1 cellular context compared by ENCODE assay signal in the genomic region with DNA sequence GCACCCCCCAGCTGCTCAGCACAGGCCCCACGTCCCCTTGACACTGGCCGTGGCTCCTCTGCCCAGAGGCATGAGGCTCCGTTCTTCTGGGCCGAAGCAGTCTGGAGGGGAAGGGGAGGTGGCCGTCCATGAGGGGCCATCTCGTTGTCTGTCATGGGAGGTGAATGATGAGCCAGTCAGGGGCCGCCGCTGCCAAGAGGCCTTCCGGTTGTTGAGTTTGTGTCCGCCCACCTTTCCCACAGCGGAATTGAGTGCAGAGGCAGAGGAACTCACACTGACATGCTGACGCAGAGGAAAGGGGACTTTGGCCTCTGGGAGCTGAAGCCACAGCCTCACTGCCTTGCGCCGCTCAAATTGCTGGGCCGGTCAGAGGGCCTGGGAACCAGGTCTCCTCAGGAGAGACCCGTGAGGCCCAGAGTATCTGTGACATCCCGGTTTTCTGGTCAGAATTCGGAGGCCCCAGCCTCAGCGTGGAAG.
A peak's percentile ranks its signal among the peaks of the same experiment; 100 is the strongest.
TF ChIP-seq lines count a peak whose summit lies in the region.

No MANE protein-coding gene starts in this region.

TF ChIP-seq in HepG2, 621 proteins besides CTCF, POLR2A, EP300 and RAD21 (continued from another document and continues in another):
- TF ChIP-seq, protein P1, sequence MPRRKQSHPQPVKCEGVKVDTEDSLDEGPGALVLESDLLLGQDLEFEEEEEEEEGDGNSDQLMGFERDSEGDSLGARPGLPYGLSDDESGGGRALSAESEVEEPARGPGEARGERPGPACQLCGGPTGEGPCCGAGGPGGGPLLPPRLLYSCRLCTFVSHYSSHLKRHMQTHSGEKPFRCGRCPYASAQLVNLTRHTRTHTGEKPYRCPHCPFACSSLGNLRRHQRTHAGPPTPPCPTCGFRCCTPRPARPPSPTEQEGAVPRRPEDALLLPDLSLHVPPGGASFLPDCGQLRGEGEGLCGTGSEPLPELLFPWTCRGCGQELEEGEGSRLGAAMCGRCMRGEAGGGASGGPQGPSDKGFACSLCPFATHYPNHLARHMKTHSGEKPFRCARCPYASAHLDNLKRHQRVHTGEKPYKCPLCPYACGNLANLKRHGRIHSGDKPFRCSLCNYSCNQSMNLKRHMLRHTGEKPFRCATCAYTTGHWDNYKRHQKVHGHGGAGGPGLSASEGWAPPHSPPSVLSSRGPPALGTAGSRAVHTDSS (CRISPR knock-in tag; conservative IDR thresholded peaks at IDR 0.05) = no peak
- peak; percentile 49; the same call in 1 of the 2 replicates for TF ChIP-seq FOXA3 (CRISPR knock-in tag; IDR thresholded peaks at IDR 0.05)
- TF ChIP-seq SP140L (CRISPR knock-in tag; IDR thresholded peaks at IDR 0.05; ENCODE audit: borderline replicate concordance) = 0 out of 2 replicates have a peak, but pooled peaks have one; percentile 30
- no peak; the same call in 1 of the 2 replicates for TF ChIP-seq KLF15 (CRISPR knock-in tag; IDR thresholded peaks at IDR 0.05; ENCODE audit: borderline replicate concordance)
- TF ChIP-seq KAT8 (CRISPR knock-in tag; IDR thresholded peaks at IDR 0.05) = peak; percentile 84
- TF ChIP-seq ERF (CRISPR knock-in tag; IDR thresholded peaks at IDR 0.05) = peak; percentile 71; the same call in 1 of the 2 replicates
- peak; percentile 46; the same call in 1 of the 2 replicates for TF ChIP-seq CREM (IDR thresholded peaks at IDR 0.05)
- TF ChIP-seq CREM (CRISPR knock-in tag; IDR thresholded peaks at IDR 0.05) = no peak
- TF ChIP-seq RNF2 (conservative IDR thresholded peaks at IDR 0.05; ENCODE audit: low read depth) = 0 out of 2 replicates have a peak, but pooled peaks have one; percentile 37
- TF ChIP-seq SRY (CRISPR knock-in tag; IDR thresholded peaks at IDR 0.05) = no peak
- TF ChIP-seq, protein P2, sequence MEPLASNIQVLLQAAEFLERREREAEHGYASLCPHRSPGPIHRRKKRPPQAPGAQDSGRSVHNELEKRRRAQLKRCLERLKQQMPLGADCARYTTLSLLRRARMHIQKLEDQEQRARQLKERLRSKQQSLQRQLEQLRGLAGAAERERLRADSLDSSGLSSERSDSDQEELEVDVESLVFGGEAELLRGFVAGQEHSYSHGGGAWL (CRISPR knock-in tag; IDR thresholded peaks at IDR 0.05) = 0 out of 2 replicates have a peak, but pooled peaks have one; percentile 24
- TF ChIP-seq, protein P3, sequence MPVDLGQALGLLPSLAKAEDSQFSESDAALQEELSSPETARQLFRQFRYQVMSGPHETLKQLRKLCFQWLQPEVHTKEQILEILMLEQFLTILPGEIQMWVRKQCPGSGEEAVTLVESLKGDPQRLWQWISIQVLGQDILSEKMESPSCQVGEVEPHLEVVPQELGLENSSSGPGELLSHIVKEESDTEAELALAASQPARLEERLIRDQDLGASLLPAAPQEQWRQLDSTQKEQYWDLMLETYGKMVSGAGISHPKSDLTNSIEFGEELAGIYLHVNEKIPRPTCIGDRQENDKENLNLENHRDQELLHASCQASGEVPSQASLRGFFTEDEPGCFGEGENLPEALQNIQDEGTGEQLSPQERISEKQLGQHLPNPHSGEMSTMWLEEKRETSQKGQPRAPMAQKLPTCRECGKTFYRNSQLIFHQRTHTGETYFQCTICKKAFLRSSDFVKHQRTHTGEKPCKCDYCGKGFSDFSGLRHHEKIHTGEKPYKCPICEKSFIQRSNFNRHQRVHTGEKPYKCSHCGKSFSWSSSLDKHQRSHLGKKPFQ (CRISPR knock-in tag; IDR thresholded peaks at IDR 0.05; ENCODE audit: insufficient replicate concordance) = no peak
- TF ChIP-seq ZFY (CRISPR knock-in tag; IDR thresholded peaks at IDR 0.05) = peak; percentile 88
- no peak for TF ChIP-seq NR1H2 (CRISPR knock-in tag; IDR thresholded peaks at IDR 0.05; ENCODE audit: borderline replicate concordance, low read depth)
- TF ChIP-seq NFIC (IDR thresholded peaks at IDR 0.05; ENCODE audit: low read length) = no peak
- TF ChIP-seq ARNTL (CRISPR knock-in tag; IDR thresholded peaks at IDR 0.05) = no peak
- 0 out of 2 replicates have a peak, but pooled peaks have one; percentile 79 for TF ChIP-seq ZNF547 (CRISPR knock-in tag; IDR thresholded peaks at IDR 0.05)
- TF ChIP-seq, protein P4, sequence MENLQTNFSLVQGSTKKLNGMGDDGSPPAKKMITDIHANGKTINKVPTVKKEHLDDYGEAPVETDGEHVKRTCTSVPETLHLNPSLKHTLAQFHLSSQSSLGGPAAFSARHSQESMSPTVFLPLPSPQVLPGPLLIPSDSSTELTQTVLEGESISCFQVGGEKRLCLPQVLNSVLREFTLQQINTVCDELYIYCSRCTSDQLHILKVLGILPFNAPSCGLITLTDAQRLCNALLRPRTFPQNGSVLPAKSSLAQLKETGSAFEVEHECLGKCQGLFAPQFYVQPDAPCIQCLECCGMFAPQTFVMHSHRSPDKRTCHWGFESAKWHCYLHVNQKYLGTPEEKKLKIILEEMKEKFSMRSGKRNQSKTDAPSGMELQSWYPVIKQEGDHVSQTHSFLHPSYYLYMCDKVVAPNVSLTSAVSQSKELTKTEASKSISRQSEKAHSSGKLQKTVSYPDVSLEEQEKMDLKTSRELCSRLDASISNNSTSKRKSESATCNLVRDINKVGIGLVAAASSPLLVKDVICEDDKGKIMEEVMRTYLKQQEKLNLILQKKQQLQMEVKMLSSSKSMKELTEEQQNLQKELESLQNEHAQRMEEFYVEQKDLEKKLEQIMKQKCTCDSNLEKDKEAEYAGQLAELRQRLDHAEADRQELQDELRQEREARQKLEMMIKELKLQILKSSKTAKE (CRISPR knock-in tag; IDR thresholded peaks at IDR 0.05; ENCODE audit: borderline replicate concordance) = no peak
- TF ChIP-seq, protein P5, sequence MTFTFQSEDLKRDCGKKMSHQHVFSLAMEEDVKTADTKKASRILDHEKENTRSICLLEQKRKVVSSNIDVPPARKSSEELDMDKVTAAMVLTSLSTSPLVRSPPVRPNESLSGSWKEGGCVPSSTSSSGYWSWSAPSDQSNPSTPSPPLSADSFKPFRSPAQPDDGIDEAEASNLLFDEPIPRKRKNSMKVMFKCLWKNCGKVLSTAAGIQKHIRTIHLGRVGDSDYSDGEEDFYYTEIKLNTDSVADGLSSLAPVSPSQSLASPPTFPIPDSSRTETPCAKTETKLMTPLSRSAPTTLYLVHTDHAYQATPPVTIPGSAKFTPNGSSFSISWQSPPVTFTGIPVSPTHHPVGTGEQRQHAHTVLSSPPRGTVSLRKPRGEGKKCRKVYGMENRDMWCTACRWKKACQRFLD (CRISPR knock-in tag; IDR thresholded peaks at IDR 0.05; ENCODE audit: borderline replicate concordance) = no peak
- TF ChIP-seq, protein P6, sequence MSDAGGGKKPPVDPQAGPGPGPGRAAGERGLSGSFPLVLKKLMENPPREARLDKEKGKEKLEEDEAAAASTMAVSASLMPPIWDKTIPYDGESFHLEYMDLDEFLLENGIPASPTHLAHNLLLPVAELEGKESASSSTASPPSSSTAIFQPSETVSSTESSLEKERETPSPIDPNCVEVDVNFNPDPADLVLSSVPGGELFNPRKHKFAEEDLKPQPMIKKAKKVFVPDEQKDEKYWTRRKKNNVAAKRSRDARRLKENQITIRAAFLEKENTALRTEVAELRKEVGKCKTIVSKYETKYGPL (CRISPR knock-in tag; IDR thresholded peaks at IDR 0.05) = no peak
- TF ChIP-seq, protein P7, sequence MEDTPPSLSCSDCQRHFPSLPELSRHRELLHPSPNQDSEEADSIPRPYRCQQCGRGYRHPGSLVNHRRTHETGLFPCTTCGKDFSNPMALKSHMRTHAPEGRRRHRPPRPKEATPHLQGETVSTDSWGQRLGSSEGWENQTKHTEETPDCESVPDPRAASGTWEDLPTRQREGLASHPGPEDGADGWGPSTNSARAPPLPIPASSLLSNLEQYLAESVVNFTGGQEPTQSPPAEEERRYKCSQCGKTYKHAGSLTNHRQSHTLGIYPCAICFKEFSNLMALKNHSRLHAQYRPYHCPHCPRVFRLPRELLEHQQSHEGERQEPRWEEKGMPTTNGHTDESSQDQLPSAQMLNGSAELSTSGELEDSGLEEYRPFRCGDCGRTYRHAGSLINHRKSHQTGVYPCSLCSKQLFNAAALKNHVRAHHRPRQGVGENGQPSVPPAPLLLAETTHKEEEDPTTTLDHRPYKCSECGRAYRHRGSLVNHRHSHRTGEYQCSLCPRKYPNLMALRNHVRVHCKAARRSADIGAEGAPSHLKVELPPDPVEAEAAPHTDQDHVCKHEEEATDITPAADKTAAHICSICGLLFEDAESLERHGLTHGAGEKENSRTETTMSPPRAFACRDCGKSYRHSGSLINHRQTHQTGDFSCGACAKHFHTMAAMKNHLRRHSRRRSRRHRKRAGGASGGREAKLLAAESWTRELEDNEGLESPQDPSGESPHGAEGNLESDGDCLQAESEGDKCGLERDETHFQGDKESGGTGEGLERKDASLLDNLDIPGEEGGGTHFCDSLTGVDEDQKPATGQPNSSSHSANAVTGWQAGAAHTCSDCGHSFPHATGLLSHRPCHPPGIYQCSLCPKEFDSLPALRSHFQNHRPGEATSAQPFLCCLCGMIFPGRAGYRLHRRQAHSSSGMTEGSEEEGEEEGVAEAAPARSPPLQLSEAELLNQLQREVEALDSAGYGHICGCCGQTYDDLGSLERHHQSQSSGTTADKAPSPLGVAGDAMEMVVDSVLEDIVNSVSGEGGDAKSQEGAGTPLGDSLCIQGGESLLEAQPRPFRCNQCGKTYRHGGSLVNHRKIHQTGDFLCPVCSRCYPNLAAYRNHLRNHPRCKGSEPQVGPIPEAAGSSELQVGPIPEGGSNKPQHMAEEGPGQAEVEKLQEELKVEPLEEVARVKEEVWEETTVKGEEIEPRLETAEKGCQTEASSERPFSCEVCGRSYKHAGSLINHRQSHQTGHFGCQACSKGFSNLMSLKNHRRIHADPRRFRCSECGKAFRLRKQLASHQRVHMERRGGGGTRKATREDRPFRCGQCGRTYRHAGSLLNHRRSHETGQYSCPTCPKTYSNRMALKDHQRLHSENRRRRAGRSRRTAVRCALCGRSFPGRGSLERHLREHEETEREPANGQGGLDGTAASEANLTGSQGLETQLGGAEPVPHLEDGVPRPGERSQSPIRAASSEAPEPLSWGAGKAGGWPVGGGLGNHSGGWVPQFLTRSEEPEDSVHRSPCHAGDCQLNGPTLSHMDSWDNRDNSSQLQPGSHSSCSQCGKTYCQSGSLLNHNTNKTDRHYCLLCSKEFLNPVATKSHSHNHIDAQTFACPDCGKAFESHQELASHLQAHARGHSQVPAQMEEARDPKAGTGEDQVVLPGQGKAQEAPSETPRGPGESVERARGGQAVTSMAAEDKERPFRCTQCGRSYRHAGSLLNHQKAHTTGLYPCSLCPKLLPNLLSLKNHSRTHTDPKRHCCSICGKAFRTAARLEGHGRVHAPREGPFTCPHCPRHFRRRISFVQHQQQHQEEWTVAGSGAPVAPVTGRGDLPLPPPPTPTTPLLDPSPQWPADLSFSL (CRISPR knock-in tag; IDR thresholded peaks at IDR 0.05) = no peak
- TF ChIP-seq TCF7 (IDR thresholded peaks at IDR 0.05; ENCODE audit: low read depth) = no peak
- no peak for TF ChIP-seq ZNF451 (CRISPR knock-in tag; IDR thresholded peaks at IDR 0.05)
- no peak for TF ChIP-seq ZNF24 (IDR thresholded peaks at IDR 0.05)
- peak; percentile 79 for TF ChIP-seq XRCC5 (optimal IDR thresholded peaks at IDR 0.05; ENCODE audit: low read length)
- TF ChIP-seq REL (CRISPR knock-in tag; conservative IDR thresholded peaks at IDR 0.05) = no peak
- TF ChIP-seq ZNF816 (CRISPR knock-in tag; IDR thresholded peaks at IDR 0.05; ENCODE audit: borderline replicate concordance) = no peak
- TF ChIP-seq, protein P8, sequence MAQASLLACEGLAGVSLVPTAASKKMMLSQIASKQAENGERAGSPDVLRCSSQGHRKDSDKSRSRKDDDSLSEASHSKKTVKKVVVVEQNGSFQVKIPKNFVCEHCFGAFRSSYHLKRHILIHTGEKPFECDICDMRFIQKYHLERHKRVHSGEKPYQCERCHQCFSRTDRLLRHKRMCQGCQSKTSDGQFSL (CRISPR knock-in tag; IDR thresholded peaks at IDR 0.05) = peak; percentile 65; the same call in 1 of the 2 replicates
- TF ChIP-seq, protein P9, sequence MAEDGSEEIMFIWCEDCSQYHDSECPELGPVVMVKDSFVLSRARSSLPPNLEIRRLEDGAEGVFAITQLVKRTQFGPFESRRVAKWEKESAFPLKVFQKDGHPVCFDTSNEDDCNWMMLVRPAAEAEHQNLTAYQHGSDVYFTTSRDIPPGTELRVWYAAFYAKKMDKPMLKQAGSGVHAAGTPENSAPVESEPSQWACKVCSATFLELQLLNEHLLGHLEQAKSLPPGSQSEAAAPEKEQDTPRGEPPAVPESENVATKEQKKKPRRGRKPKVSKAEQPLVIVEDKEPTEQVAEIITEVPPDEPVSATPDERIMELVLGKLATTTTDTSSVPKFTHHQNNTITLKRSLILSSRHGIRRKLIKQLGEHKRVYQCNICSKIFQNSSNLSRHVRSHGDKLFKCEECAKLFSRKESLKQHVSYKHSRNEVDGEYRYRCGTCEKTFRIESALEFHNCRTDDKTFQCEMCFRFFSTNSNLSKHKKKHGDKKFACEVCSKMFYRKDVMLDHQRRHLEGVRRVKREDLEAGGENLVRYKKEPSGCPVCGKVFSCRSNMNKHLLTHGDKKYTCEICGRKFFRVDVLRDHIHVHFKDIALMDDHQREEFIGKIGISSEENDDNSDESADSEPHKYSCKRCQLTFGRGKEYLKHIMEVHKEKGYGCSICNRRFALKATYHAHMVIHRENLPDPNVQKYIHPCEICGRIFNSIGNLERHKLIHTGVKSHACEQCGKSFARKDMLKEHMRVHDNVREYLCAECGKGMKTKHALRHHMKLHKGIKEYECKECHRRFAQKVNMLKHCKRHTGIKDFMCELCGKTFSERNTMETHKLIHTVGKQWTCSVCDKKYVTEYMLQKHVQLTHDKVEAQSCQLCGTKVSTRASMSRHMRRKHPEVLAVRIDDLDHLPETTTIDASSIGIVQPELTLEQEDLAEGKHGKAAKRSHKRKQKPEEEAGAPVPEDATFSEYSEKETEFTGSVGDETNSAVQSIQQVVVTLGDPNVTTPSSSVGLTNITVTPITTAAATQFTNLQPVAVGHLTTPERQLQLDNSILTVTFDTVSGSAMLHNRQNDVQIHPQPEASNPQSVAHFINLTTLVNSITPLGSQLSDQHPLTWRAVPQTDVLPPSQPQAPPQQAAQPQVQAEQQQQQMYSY (CRISPR knock-in tag; IDR thresholded peaks at IDR 0.05) = no peak
- no peak for TF ChIP-seq ZKSCAN8 (CRISPR knock-in tag; IDR thresholded peaks at IDR 0.05; ENCODE audit: borderline replicate concordance)
